ENCODE assay signal across 9 cellular contexts in the genomic region with DNA sequence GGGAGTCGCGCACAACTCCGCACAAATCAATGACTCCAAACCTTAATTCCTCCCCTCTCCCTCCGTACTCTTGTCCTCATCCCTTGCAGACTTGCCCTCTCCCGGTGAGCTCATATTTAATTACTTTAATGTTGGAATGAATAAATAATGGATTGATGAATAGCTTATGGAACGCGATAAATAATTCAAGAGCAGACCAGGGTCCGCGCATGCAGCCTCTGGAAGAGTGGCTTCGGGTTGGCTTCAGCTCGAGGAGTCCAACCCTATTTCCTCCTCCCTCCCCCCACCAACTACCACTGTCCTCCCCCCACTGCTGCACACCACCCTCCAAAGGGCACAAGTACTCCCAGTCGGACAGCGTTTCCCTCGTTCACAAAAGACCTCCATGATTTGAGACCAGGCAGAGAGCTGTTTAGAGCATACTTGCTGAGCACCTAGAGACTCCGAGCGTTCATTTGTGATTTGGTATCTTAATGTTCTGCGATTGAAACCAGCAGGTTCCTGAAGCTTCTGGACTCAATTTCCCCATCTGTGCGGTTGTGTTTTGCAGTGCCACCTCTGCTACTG. TPM values are rescaled to one million over a fixed set of nuclear protein-coding genes. Genes with fewer than 3 reads are reported as not detected.
A peak's percentile ranks its signal among the peaks of the same experiment; 100 is the strongest.
DNase-seq lines count a peak whose midpoint lies in the region; ATAC-seq and TF ChIP-seq lines count a peak whose summit lies in the region.
"Had no signal": no experiment of that assay in that cellular context is flagged by ENCODE, and none has a peak within 500 bp of the region (broad histone marks: within the 10 kb centered on the region; RNA-seq: fewer than 3 reads in every experiment).

No MANE protein-coding gene starts in this region.

- TF ChIP-seq CTCF in BJ (IDR thresholded peaks at IDR 0.05; ENCODE audit: insufficient read depth, low read depth, low read length) (no peak), lower leg skin (IDR thresholded peaks at IDR 0.05) (no peak)

- H2AFZ ChIP-seq in mesenchymal stem cell (ENCODE audit: low read depth, low read length): no peak overlapping the region

- H3K4me2 ChIP-seq in mesenchymal stem cell (ENCODE audit: low read length, poor library complexity, severe bottlenecking): peak overlapping the region; percentile 78

- no peaks in the 10 kb centered on the region for H3K9me3 ChIP-seq in mesenchymal stem cell (ENCODE audit: control insufficient read depth, low read length)

- no peak overlapping the region for H3K18ac ChIP-seq in mesenchymal stem cell (ENCODE audit: low read depth in 1 of 2, low read length in 2 of 2)

- H3K27me3 ChIP-seq in BJ (ENCODE audit: control insufficient read depth, insufficient read depth, low read length) (peaks cover 4% of the 10 kb centered on the region), mesenchymal stem cell (ENCODE audit: control insufficient read depth in 1 of 2, insufficient read depth in 1 of 2, low read length in 2 of 2) (peaks cover 0 to 70% of the 10 kb centered on the region in 2 experiments)

- H2BK12ac ChIP-seq in mesenchymal stem cell (ENCODE audit: low read length in 2 of 2): no peak overlapping the region

- CTCF ChIA-PET in BJ (lab: Yijun Ruan, JAX): no interaction called here

- POLR2A ChIA-PET in BJ (lab: Charles Lee): interaction anchor here (0.6 kb wide), 1 partner anchor 547 kb away, joined by 3 read pairs; no protein-coding TSS in a partner anchor

- H2BK120ac ChIP-seq in mesenchymal stem cell (ENCODE audit: low read depth, low read length): no peak overlapping the region

- H3K9me3 Mint-ChIP-seq in IgD-negative memory B cell: peaks cover 0 to 26% (median 4%) of the 10 kb centered on the region in 3 donors
- H3K9me3 Mint-ChIP-seq in activated T-helper 17 cell treated with anti-CD3 and anti-CD28 coated beads, Interleukin-2, amount 50 U/mL, for 72 hours: no peaks in the 10 kb centered on the region

- no peak for TF ChIP-seq POLR2A in lower leg skin (IDR thresholded peaks at IDR 0.05)

- DNase-seq in BJ (ENCODE audit: low read depth): no peak
- DNase-seq in mesenchymal stem cell: no peak
- no peak for DNase-seq in UCSD-AML1 (lab: John Stamatoyannopoulos, UW; ENCODE audit: unreplicated experiment)
- DNase-seq in lower leg skin (ENCODE audit: low spot score in 2 of 2): no peak
- no peak for DNase-seq in RKO (ENCODE audit: low spot score)

- H3K27ac ChIP-seq in mesenchymal stem cell (ENCODE audit: low read length, poor library complexity, severe bottlenecking): peak overlapping the region; percentile 84

- peaks cover 5 to 30% (median 12%) of the 10 kb centered on the region in 3 donors for H3K4me1 Mint-ChIP-seq in IgD-negative memory B cell
- peaks cover 13% of the 10 kb centered on the region for H3K4me1 Mint-ChIP-seq in activated T-helper 17 cell treated with anti-CD3 and anti-CD28 coated beads, Interleukin-2, amount 50 U/mL, for 72 hours

- H3K36me3 ChIP-seq in BJ (ENCODE audit: control insufficient read depth, insufficient read depth, low read length) (peaks cover 3% of the 10 kb centered on the region), mesenchymal stem cell (ENCODE audit: control insufficient read depth in 1 of 2, insufficient read depth in 2 of 2, low read depth in 1 of 2, low read length in 2 of 2) (peaks cover 0 to 10% of the 10 kb centered on the region in 2 experiments)

- no peak overlapping the region for H4K8ac ChIP-seq in mesenchymal stem cell (ENCODE audit: low read length)

- peak overlapping the region; percentile 65 for H3K9ac ChIP-seq in mesenchymal stem cell (ENCODE audit: low read length)

- no peak overlapping the region for H3K23ac ChIP-seq in mesenchymal stem cell (ENCODE audit: low read length in 2 of 2)

- intact Hi-C loops in lower leg skin (cut with DNase I; ENCODE audit: low total_unique reads): no loop called here

- H3K4me3 ChIP-seq in BJ (ENCODE audit: low read depth, low read length) (peak overlapping the region; percentile 82), mesenchymal stem cell (ENCODE audit: insufficient read depth in 1 of 2, low read depth in 1 of 2, low read length in 2 of 2) (peak overlapping the region; percentile 77 to 88), lower leg skin (ENCODE audit: low read depth, poor library complexity, severe bottlenecking) (no peak overlapping the region)

- peaks cover 71% of the 10 kb centered on the region for H3K27me3 Mint-ChIP-seq in IgD-negative memory B cell
- H3K27me3 Mint-ChIP-seq in activated T-helper 17 cell treated with anti-CD3 and anti-CD28 coated beads, Interleukin-2, amount 50 U/mL, for 72 hours: peaks cover 68% of the 10 kb centered on the region

- H3K4me1 ChIP-seq in mesenchymal stem cell (ENCODE audit: control insufficient read depth, insufficient read depth, low read depth, low read length): peaks cover 11% of the 10 kb centered on the region

- peaks cover 7% of the 10 kb centered on the region for H3K79me1 ChIP-seq in mesenchymal stem cell (replicated peaks; ENCODE audit: low read length, poor library complexity, severe bottlenecking)

- no peak overlapping the region for H3K4ac ChIP-seq in mesenchymal stem cell (ENCODE audit: low read depth in 1 of 2, low read length in 2 of 2)

- ATAC-seq in activated T-helper 17 cell treated with anti-CD3 and anti-CD28 coated beads, Interleukin-2, amount 50 U/mL, for 72 hours (replicated peaks): no peak
- no peak for ATAC-seq in HG03457 (IDR thresholded peaks at IDR 0.05; ENCODE audit: unreplicated experiment)

- no peak overlapping the region for H2BK15ac ChIP-seq in mesenchymal stem cell (ENCODE audit: low read depth, poor library complexity, severe bottlenecking)

- peak overlapping the region; percentile 78 to 92 (median 87) for H3K27ac Mint-ChIP-seq in IgD-negative memory B cell
- H3K27ac Mint-ChIP-seq in activated T-helper 17 cell treated with anti-CD3 and anti-CD28 coated beads, Interleukin-2, amount 50 U/mL, for 72 hours: no peak overlapping the region

- 2% methylated on average over 15 of the region's 18 CpGs for WGBS in mesenchymal stem cell
- WGBS in lower leg skin, 2 donors: 6 to 7% methylated on average over 18 of the region's 18 CpGs

- no peak overlapping the region for H2AK5ac ChIP-seq in mesenchymal stem cell (ENCODE audit: low read length, severe bottlenecking)

- H3K36me3 Mint-ChIP-seq in IgD-negative memory B cell: peaks cover 2% of the 10 kb centered on the region
- no peaks in the 10 kb centered on the region for H3K36me3 Mint-ChIP-seq in activated T-helper 17 cell treated with anti-CD3 and anti-CD28 coated beads, Interleukin-2, amount 50 U/mL, for 72 hours (ENCODE audit: low read depth)

- peak overlapping the region; percentile 9 for H2BK5ac ChIP-seq in mesenchymal stem cell (ENCODE audit: low read depth, low read length, poor library complexity, severe bottlenecking)

- no peak overlapping the region for H3K14ac ChIP-seq in mesenchymal stem cell (ENCODE audit: low read length in 2 of 2)

- no peak overlapping the region for H4K91ac ChIP-seq in mesenchymal stem cell (ENCODE audit: low read length)

- H3K4me3 Mint-ChIP-seq in IgD-negative memory B cell: peak overlapping the region; percentile 44 to 87 (median 64)
- peak overlapping the region; percentile 19 for H3K4me3 Mint-ChIP-seq in activated T-helper 17 cell treated with anti-CD3 and anti-CD28 coated beads, Interleukin-2, amount 50 U/mL, for 72 hours

RNA-seq across cellular contexts. Expression of gene SIX1, which starts 0.6 kb away (rescaled TPM):
- polyA plus RNA-seq in BJ (2011; rRNA removed): 3.2 and 6.1 TPM in 2 replicates
- 3.7 and 4.8 TPM in 2 replicates for polyA minus RNA-seq in BJ (2011; rRNA and poly(A)+ RNA removed)
- not detected for polyA plus RNA-seq in IgD-negative memory B cell
- not detected for total RNA-seq in activated T-helper 17 cell treated with anti-CD3 and anti-CD28 coated beads, Interleukin-2, amount 50 U/mL, for 72 hours
- 0.07 TPM for polyA plus RNA-seq in mesenchymal stem cell (2013, experiment 1 of 2)
- polyA plus RNA-seq in mesenchymal stem cell (2013, experiment 2 of 2): 0.11 TPM
- total RNA-seq in lower leg skin: 1 to 10 TPM in 2 of 4 donors, under 1 TPM in 1, not detected in 1; 0.21 to 1.2 (median 1.0) TPM
- total RNA-seq: mononuclear cell had no signal
